22 cellular contexts compared by ENCODE assay signal in genomic region chr6:4030672-4031071, GRCh38. TPM values are rescaled to one million over a fixed set of nuclear protein-coding genes. Genes with fewer than 3 reads are reported as not detected.
DNase-seq lines count a peak whose midpoint lies in the region; ATAC-seq, FAIRE-seq and TF ChIP-seq lines count a peak whose summit lies in the region.
"Had no signal": no experiment of that assay in that cellular context is flagged by ENCODE, and none has a peak within 500 bp of the region (broad histone marks: within the 10 kb centered on the region; RNA-seq: fewer than 3 reads in every experiment).

No MANE protein-coding gene starts in this region.

- no peak overlapping the region for H3K4me3 ChIP-seq in CD4-positive, alpha-beta memory T cell (ENCODE audit: low read length in 2 of 2)
- peak overlapping the region in 1 of 2 donors; percentile 13 for H3K4me3 ChIP-seq in kidney (ENCODE audit: low read length in 2 of 2)
- H3K4me3 ChIP-seq: upper lobe of right lung had no signal

- H3K4me3 Mint-ChIP-seq in activated CD4-positive, alpha-beta T cell treated with anti-CD3 and anti-CD28 coated beads, Interleukin-2, amount 10 ng/mL, durations not matched to agents 24 days and 14 days = peak overlapping the region; percentile 36
- H3K4me3 Mint-ChIP-seq in CD4-positive, alpha-beta memory T cell = peak overlapping the region in 5 of 8 donors; percentile 1 to 59 (median 3)
- H3K4me3 Mint-ChIP-seq in T-helper 2 cell treated with Interferon-gamma antibody and Interleukin-4, amounts not matched to agents 5 μg/mL and 100 μg/mL, for 36 hours = peak overlapping the region; percentile 3
- peak overlapping the region in 1 of 2 donors; percentile 19 for H3K4me3 Mint-ChIP-seq in effector memory CD8-positive, alpha-beta T cell
- H3K4me3 Mint-ChIP-seq: neural crest cell had no signal

- POLR2A ChIA-PET in CD4-positive, alpha-beta memory T cell (lab: Charles Lee; ENCODE audit: partially characterized antibody) = interaction anchor here (2.8 to 4.2 kb wide), 2 partner anchors 9 to 12 kb away, joined by 10 to 22 read pairs; a partner anchor contains a TSS

- CTCF ChIA-PET in CD4-positive, alpha-beta memory T cell (lab: Charles Lee; ENCODE audit: partially characterized antibody) = interaction anchor here (0.7 to 2.1 kb wide), 4 partner anchors 9 to 102 kb away, joined by 3 to 16 read pairs (median 4); a partner anchor contains a TSS

- peak overlapping the region; percentile 36 for H3K27ac ChIP-seq in CD4-positive, alpha-beta memory T cell (ENCODE audit: low read depth, low read length)
- H3K27ac ChIP-seq in kidney (ENCODE audit: low read depth in 2 of 2, low read length in 2 of 2) = no peak overlapping the region
- H3K27ac ChIP-seq: upper lobe of right lung had no signal

- H3K4me1 ChIP-seq in CD4-positive, alpha-beta memory T cell (ENCODE audit: insufficient read depth, low read length) = peaks cover 77% of the 10 kb centered on the region
- peaks cover 5 to 11% of the 10 kb centered on the region in 2 donors for H3K4me1 ChIP-seq in kidney (ENCODE audit: control insufficient read depth in 1 of 2, insufficient read depth in 1 of 2, low read depth in 1 of 2, low read length in 2 of 2)

- H3K27me3 ChIP-seq in CD4-positive, alpha-beta memory T cell (ENCODE audit: insufficient read depth, low read length) = no peaks in the 10 kb centered on the region
- H3K27me3 ChIP-seq: upper lobe of right lung had no signal

- peak overlapping the region; percentile 8 for H3K27ac Mint-ChIP-seq in activated CD4-positive, alpha-beta T cell treated with anti-CD3 and anti-CD28 coated beads, Interleukin-2, amount 10 ng/mL, durations not matched to agents 24 days and 14 days
- peak overlapping the region in 6 of 7 donors; percentile 0 to 86 (median 55) for H3K27ac Mint-ChIP-seq in CD4-positive, alpha-beta memory T cell
- H3K27ac Mint-ChIP-seq in T-helper 2 cell treated with Interferon-gamma antibody and Interleukin-4, amounts not matched to agents 5 μg/mL and 100 μg/mL, for 36 hours = peak overlapping the region; percentile 44
- H3K27ac Mint-ChIP-seq in effector memory CD8-positive, alpha-beta T cell = peak overlapping the region; percentile 47 to 90

- H3K27me3 Mint-ChIP-seq in activated CD4-positive, alpha-beta T cell treated with anti-CD3 and anti-CD28 coated beads, Interleukin-2, amount 10 ng/mL, durations not matched to agents 24 days and 14 days = no peaks in the 10 kb centered on the region
- H3K27me3 Mint-ChIP-seq in CD4-positive, alpha-beta memory T cell = no peaks in the 10 kb centered on the region
- H3K27me3 Mint-ChIP-seq in T-helper 2 cell treated with Interferon-gamma antibody and Interleukin-4, amounts not matched to agents 5 μg/mL and 100 μg/mL, for 36 hours (ENCODE audit: low read depth) = no peaks in the 10 kb centered on the region
- no peaks in the 10 kb centered on the region for H3K27me3 Mint-ChIP-seq in effector memory CD8-positive, alpha-beta T cell

- DNase-seq in activated CD4-positive, alpha-beta T cell treated with anti-CD3 and anti-CD28 coated beads, Interleukin-2, amount 10 ng/mL, durations not matched to agents 24 days and 14 days = peak; percentile 52
- no peak for DNase-seq in activated CD4-positive, alpha-beta T cell treated with anti-CD3 and anti-CD28 coated beads, Interleukin-2, amount 50 U/mL, for 1 hour
- peak in 2 of 5 donors; percentile 32 to 38 for DNase-seq in CD4-positive, alpha-beta memory T cell
- DNase-seq in T-helper 2 cell treated with Interferon-gamma antibody and Interleukin-4, amounts not matched to agents 5 μg/mL and 100 μg/mL, for 36 hours (ENCODE audit: low spot score) = no peak
- DNase-seq in effector memory CD8-positive, alpha-beta T cell = no peak
- DNase-seq in medulla oblongata (ENCODE audit: extremely low spot score) (no peak), NCI-H1048 (lab: John Stamatoyannopoulos, UW) (no peak), kidney (no peak)
- DNase-seq: activated T-cell treated with anti-CD3 and anti-CD28 coated beads, Interleukin-2, amount 50 U/mL, for 1 hour; Calu3; EL; left cardiac atrium; NCI-H1105; NCI-H2081 treated with DMSO at 0.1 percent for 48 hours; NCI-H446 treated with DMSO at 0.1 percent for 48 hours; SHP77 treated with DMSO at 0.1 percent for 48 hours; SW 1271; upper lobe of right lung had no signal

- intact Hi-C loops in activated CD4-positive, alpha-beta T cell treated with anti-CD3 and anti-CD28 coated beads, Interleukin-2, amount 10 ng/mL, durations not matched to agents 24 days and 14 days (cut with micrococcal nuclease) = no loop called here
- intact Hi-C loops in CD4-positive, alpha-beta memory T cell (cut with micrococcal nuclease) = loop anchor here (1.0 kb wide), 1 partner anchor 9 kb away; a partner anchor contains a TSS
- intact Hi-C loops in kidney (cut with DNase I) = no loop called here

- no peaks in the 10 kb centered on the region for H3K9me3 Mint-ChIP-seq in activated CD4-positive, alpha-beta T cell treated with anti-CD3 and anti-CD28 coated beads, Interleukin-2, amount 10 ng/mL, durations not matched to agents 24 days and 14 days
- H3K9me3 Mint-ChIP-seq in CD4-positive, alpha-beta memory T cell = no peaks in the 10 kb centered on the region
- H3K9me3 Mint-ChIP-seq in T-helper 2 cell treated with Interferon-gamma antibody and Interleukin-4, amounts not matched to agents 5 μg/mL and 100 μg/mL, for 36 hours = no peaks in the 10 kb centered on the region
- no peaks in the 10 kb centered on the region for H3K9me3 Mint-ChIP-seq in effector memory CD8-positive, alpha-beta T cell
- H3K9me3 Mint-ChIP-seq: neural crest cell had no signal

- FAIRE-seq in kidney (lab: Jason Lieb, UNC) = no peak
- FAIRE-seq: A204.1 had no signal

- ATAC-seq in effector memory CD8-positive, alpha-beta T cell (replicated peaks) = peak; percentile 86
- ATAC-seq: left cardiac atrium, sciatic nerve, upper lobe of right lung had no signal

- TF ChIP-seq CTCF in kidney (IDR thresholded peaks at IDR 0.05; ENCODE audit: borderline replicate concordance, extremely low read depth, insufficient read depth) = no peak

- H3K4me1 Mint-ChIP-seq in activated CD4-positive, alpha-beta T cell treated with anti-CD3 and anti-CD28 coated beads, Interleukin-2, amount 10 ng/mL, durations not matched to agents 24 days and 14 days = peaks cover 60% of the 10 kb centered on the region
- peaks cover 55 to 84% (median 70%) of the 10 kb centered on the region in 4 donors for H3K4me1 Mint-ChIP-seq in CD4-positive, alpha-beta memory T cell
- H3K4me1 Mint-ChIP-seq in T-helper 2 cell treated with Interferon-gamma antibody and Interleukin-4, amounts not matched to agents 5 μg/mL and 100 μg/mL, for 36 hours (ENCODE audit: low read depth) = peaks cover 61% of the 10 kb centered on the region
- H3K4me1 Mint-ChIP-seq in effector memory CD8-positive, alpha-beta T cell (ENCODE audit: low read depth in 2 of 2) = peaks cover 46 to 76% of the 10 kb centered on the region in 2 donors

- no peak overlapping the region for H3K9ac ChIP-seq in kidney (ENCODE audit: low read length in 2 of 2)

- H3K36me3 ChIP-seq in CD4-positive, alpha-beta memory T cell (ENCODE audit: insufficient read depth, low read length) = peaks cover 18% of the 10 kb centered on the region
- H3K36me3 ChIP-seq in kidney (ENCODE audit: control insufficient read depth in 1 of 2, insufficient read depth in 2 of 2, low read length in 2 of 2) = peaks cover 0 to 5% of the 10 kb centered on the region in 2 donors

- no peaks in the 10 kb centered on the region for H3K9me3 ChIP-seq in CD4-positive, alpha-beta memory T cell (ENCODE audit: control insufficient read depth in 1 of 2, low read length in 2 of 2)
- no peaks in the 10 kb centered on the region for H3K9me3 ChIP-seq in kidney (ENCODE audit: control insufficient read depth in 1 of 2, low read length in 2 of 2)
- H3K9me3 ChIP-seq: upper lobe of right lung had no signal

- H3K36me3 Mint-ChIP-seq in activated CD4-positive, alpha-beta T cell treated with anti-CD3 and anti-CD28 coated beads, Interleukin-2, amount 10 ng/mL, durations not matched to agents 24 days and 14 days (ENCODE audit: low read depth) = peaks cover 63% of the 10 kb centered on the region
- peaks cover 42 to 62% of the 10 kb centered on the region in 2 donors for H3K36me3 Mint-ChIP-seq in CD4-positive, alpha-beta memory T cell
- peaks cover 62% of the 10 kb centered on the region for H3K36me3 Mint-ChIP-seq in T-helper 2 cell treated with Interferon-gamma antibody and Interleukin-4, amounts not matched to agents 5 μg/mL and 100 μg/mL, for 36 hours (ENCODE audit: low read depth)
- peaks cover 66% of the 10 kb centered on the region for H3K36me3 Mint-ChIP-seq in effector memory CD8-positive, alpha-beta T cell (ENCODE audit: insufficient read depth)

RNA-seq across cellular contexts. Expression of gene FAM217A, which starts 48.3 kb away (rescaled TPM):
- total RNA-seq in activated CD4-positive, alpha-beta T cell treated with anti-CD3 and anti-CD28 coated beads, Interleukin-2, amount 10 ng/mL, durations not matched to agents 24 days and 14 days = not detected in 2 replicates
- not detected for total RNA-seq in CD4-positive, alpha-beta memory T cell
- not detected for polyA plus RNA-seq in CD4-positive, alpha-beta memory T cell
- total RNA-seq in kidney = not detected
- 0.56 TPM for polyA plus RNA-seq in kidney (ENCODE audit: insufficient read depth, low read depth, low replicate concordance)
- total RNA-seq: Calu3, left cardiac atrium, LHCN-M2, neural crest cell, sciatic nerve, upper lobe of right lung had no signal

Comparison
In these comparisons a context has a peak if more than half of its experiments do, and no peak if none do; other contexts are left out.
1. H3K27ac Mint-ChIP-seq: peak in every context shown above with its lines; median percentile 68 in effector memory CD8-positive, alpha-beta T cell; 55 in CD4-positive, alpha-beta memory T cell; 44 in T-helper 2 cell treated with Interferon-gamma antibody and Interleukin-4, amounts not matched to agents 5 μg/mL and 100 μg/mL, for 36 hours; 8 in activated CD4-positive, alpha-beta T cell treated with anti-CD3 and anti-CD28 coated beads, Interleukin-2, amount 10 ng/mL, durations not matched to agents 24 days and 14 days.